In genomic region chr9:72789915-72790314, GRCh38 we compare ENCODE assay signal across 1 cellular context.
TF ChIP-seq lines count a peak whose summit lies in the region.

No MANE protein-coding gene starts in this region.

TF ChIP-seq in GM23338, 12 proteins besides CTCF, POLR2A, EP300 and RAD21 (continued from another document):
- TF ChIP-seq REST (IDR thresholded peaks at IDR 0.05; ENCODE audit: unreplicated experiment), result no peak
